In the genomic region with DNA sequence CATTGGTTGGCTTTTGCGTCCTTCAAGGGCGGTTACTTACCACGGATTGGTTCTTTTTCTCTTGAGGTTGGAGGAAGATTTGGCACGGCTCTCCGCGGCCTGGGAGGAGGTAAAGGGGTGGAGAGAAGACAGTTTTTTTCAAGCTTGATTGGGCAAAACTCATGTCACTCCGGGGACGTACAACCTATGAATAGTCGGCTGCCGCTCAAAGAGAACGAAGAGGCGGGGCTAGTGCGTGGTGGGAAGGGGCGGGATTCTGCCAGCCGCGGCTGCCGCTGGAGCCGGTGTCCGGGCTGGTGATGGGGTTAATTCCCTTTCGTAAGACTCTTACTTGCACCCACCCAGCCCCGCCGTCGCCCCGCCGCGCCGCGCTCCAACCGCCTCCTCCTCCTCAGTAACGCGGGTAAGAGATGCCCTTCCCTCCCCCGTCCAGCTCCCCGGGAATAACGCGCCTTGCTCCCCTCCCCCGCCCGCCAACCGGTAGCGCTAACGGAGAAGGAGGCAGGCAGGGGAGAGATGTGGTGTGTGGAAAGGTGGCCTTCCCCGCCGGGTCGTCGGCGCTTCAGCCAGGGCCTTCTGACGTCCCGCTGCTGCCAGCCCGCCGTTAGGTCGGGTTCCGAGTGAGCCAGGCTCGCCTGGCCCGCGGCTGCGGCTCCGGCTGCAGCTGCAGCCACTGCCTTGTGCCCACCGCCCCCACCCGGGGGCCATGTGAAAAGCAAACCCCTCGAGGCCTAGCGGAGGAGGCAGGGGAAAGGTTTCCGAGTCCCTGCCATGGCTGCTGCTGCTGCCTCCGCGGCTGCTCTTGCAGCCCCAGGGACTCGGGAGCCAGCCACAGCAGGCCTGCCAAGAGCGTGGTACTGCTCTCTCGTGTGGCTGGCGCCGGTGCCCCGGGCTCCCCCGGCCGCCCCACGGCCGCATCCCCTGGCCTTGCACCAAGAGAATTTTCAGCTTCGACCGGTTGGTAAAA, we compare ENCODE assay signal across 1 cellular context.
A peak's percentile ranks its signal among the peaks of the same experiment; 100 is the strongest.
TF ChIP-seq lines count a peak whose summit lies in the region.

A gene (plus strand): TSS at position 254 of the 967 bp plus-strand sequence. CDS start 73,362 bp downstream, outside the sequence.

TF ChIP-seq in HepG2, 621 proteins besides CTCF, POLR2A, EP300 and RAD21 (continued from another document and continues in another):
- TF ChIP-seq, protein P1, sequence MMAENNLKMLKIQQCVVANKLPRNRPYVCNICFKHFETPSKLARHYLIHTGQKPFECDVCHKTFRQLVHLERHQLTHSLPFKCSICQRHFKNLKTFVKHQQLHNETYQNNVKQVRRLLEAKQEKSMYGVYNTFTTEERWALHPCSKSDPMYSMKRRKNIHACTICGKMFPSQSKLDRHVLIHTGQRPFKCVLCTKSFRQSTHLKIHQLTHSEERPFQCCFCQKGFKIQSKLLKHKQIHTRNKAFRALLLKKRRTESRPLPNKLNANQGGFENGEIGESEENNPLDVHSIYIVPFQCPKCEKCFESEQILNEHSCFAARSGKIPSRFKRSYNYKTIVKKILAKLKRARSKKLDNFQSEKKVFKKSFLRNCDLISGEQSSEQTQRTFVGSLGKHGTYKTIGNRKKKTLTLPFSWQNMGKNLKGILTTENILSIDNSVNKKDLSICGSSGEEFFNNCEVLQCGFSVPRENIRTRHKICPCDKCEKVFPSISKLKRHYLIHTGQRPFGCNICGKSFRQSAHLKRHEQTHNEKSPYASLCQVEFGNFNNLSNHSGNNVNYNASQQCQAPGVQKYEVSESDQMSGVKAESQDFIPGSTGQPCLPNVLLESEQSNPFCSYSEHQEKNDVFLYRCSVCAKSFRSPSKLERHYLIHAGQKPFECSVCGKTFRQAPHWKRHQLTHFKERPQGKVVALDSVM (CRISPR knock-in tag; IDR thresholded peaks at IDR 0.05) = peak; percentile 39; the same call in 1 of the 2 replicates
- TF ChIP-seq, protein P2, sequence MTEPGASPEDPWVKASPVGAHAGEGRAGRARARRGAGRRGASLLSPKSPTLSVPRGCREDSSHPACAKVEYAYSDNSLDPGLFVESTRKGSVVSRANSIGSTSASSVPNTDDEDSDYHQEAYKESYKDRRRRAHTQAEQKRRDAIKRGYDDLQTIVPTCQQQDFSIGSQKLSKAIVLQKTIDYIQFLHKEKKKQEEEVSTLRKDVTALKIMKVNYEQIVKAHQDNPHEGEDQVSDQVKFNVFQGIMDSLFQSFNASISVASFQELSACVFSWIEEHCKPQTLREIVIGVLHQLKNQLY (CRISPR knock-in tag; IDR thresholded peaks at IDR 0.05) = no peak
- peak; percentile 89 for TF ChIP-seq ZNF605 (CRISPR knock-in tag; IDR thresholded peaks at IDR 0.05)
- TF ChIP-seq, protein P3, sequence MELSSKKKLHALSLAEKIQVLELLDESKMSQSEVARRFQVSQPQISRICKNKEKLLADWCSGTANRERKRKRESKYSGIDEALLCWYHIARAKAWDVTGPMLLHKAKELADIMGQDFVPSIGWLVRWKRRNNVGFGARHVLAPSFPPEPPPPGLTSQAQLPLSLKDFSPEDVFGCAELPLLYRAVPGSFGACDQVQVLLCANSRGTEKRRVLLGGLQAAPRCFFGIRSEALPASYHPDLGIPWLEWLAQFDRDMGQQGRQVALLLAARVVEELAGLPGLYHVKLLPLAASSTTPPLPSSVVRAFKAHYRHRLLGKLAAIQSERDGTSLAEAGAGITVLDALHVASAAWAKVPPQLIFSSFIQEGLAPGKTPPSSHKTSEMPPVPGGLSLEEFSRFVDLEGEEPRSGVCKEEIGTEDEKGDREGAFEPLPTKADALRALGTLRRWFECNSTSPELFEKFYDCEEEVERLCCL (CRISPR knock-in tag; IDR thresholded peaks at IDR 0.05; ENCODE audit: borderline replicate concordance) = no peak
- peak; percentile 75; the same call in 1 of the 2 replicates for TF ChIP-seq ZMYM3 (CRISPR knock-in tag; IDR thresholded peaks at IDR 0.05)
- no peak for TF ChIP-seq ATRX (CRISPR knock-in tag; IDR thresholded peaks at IDR 0.05; ENCODE audit: borderline replicate concordance)
- no peak for TF ChIP-seq NFIC (IDR thresholded peaks at IDR 0.05; ENCODE audit: low read length)
- TF ChIP-seq, protein P4, sequence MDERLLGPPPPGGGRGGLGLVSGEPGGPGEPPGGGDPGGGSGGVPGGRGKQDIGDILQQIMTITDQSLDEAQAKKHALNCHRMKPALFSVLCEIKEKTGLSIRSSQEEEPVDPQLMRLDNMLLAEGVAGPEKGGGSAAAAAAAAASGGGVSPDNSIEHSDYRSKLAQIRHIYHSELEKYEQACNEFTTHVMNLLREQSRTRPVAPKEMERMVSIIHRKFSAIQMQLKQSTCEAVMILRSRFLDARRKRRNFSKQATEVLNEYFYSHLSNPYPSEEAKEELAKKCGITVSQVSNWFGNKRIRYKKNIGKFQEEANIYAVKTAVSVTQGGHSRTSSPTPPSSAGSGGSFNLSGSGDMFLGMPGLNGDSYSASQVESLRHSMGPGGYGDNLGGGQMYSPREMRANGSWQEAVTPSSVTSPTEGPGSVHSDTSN (CRISPR knock-in tag; IDR thresholded peaks at IDR 0.05) = peak; percentile 99
- peak; percentile 96 for TF ChIP-seq ZFY (CRISPR knock-in tag; IDR thresholded peaks at IDR 0.05)
- TF ChIP-seq HMG20A (CRISPR knock-in tag; IDR thresholded peaks at IDR 0.05; ENCODE audit: borderline replicate concordance) = no peak
- TF ChIP-seq, protein P5, sequence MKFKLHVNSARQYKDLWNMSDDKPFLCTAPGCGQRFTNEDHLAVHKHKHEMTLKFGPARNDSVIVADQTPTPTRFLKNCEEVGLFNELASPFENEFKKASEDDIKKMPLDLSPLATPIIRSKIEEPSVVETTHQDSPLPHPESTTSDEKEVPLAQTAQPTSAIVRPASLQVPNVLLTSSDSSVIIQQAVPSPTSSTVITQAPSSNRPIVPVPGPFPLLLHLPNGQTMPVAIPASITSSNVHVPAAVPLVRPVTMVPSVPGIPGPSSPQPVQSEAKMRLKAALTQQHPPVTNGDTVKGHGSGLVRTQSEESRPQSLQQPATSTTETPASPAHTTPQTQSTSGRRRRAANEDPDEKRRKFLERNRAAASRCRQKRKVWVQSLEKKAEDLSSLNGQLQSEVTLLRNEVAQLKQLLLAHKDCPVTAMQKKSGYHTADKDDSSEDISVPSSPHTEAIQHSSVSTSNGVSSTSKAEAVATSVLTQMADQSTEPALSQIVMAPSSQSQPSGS (CRISPR knock-in tag; IDR thresholded peaks at IDR 0.05) = peak; percentile 44; the same call in 1 of the 2 replicates
- TF ChIP-seq SIX4 (CRISPR knock-in tag; IDR thresholded peaks at IDR 0.05) = no peak
- TF ChIP-seq, protein P6, sequence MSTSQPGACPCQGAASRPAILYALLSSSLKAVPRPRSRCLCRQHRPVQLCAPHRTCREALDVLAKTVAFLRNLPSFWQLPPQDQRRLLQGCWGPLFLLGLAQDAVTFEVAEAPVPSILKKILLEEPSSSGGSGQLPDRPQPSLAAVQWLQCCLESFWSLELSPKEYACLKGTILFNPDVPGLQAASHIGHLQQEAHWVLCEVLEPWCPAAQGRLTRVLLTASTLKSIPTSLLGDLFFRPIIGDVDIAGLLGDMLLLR (CRISPR knock-in tag; IDR thresholded peaks at IDR 0.05) = peak; percentile 80; the same call in 1 of the 2 replicates
- no peak; the same call in 1 of the 2 replicates for TF ChIP-seq CBFB (CRISPR knock-in tag; IDR thresholded peaks at IDR 0.05)
- peak; percentile 37 for TF ChIP-seq ZNF138 (CRISPR knock-in tag; IDR thresholded peaks at IDR 0.05; ENCODE audit: low read depth)
- TF ChIP-seq KDM2A (CRISPR knock-in tag; IDR thresholded peaks at IDR 0.05; ENCODE audit: borderline replicate concordance, low read depth) = peak; percentile 83; the same call in 1 of the 2 replicates
- TF ChIP-seq PHF5A (CRISPR knock-in tag; IDR thresholded peaks at IDR 0.05; ENCODE audit: low read depth, unreplicated experiment) = no peak
- no peak for TF ChIP-seq HNRNPK (IDR thresholded peaks at IDR 0.05; ENCODE audit: low read depth, low read length, poor library complexity, severe bottlenecking)
- 0 out of 2 replicates have a peak, but pooled peaks have one; percentile 55 for TF ChIP-seq ZNF20 (CRISPR knock-in tag; IDR thresholded peaks at IDR 0.05)
- TF ChIP-seq GFI1 (CRISPR knock-in tag; IDR thresholded peaks at IDR 0.05; ENCODE audit: borderline replicate concordance) = peak; percentile 22; the same call in 1 of the 2 replicates
- peak; percentile 77; the same call in 1 of the 2 replicates for TF ChIP-seq KLF6 (CRISPR knock-in tag; IDR thresholded peaks at IDR 0.05)
- no peak; the same call in none of the 2 replicates for TF ChIP-seq ZNF343 (CRISPR knock-in tag; IDR thresholded peaks at IDR 0.05)
- TF ChIP-seq HOXA3 (CRISPR knock-in tag; IDR thresholded peaks at IDR 0.05) = peak; percentile 54
- no peak for TF ChIP-seq ZNF432 (CRISPR knock-in tag; IDR thresholded peaks at IDR 0.05; ENCODE audit: borderline replicate concordance)
- peak; percentile 90 for TF ChIP-seq ZNF749 (CRISPR knock-in tag; IDR thresholded peaks at IDR 0.05; ENCODE audit: borderline replicate concordance)
- TF ChIP-seq TBL1XR1 (IDR thresholded peaks at IDR 0.05; ENCODE audit: borderline replicate concordance, low read length, partially characterized antibody) = peak; percentile 0
- TF ChIP-seq ZNF572 (CRISPR knock-in tag; IDR thresholded peaks at IDR 0.05) = peak; percentile 95
- TF ChIP-seq, protein P7, sequence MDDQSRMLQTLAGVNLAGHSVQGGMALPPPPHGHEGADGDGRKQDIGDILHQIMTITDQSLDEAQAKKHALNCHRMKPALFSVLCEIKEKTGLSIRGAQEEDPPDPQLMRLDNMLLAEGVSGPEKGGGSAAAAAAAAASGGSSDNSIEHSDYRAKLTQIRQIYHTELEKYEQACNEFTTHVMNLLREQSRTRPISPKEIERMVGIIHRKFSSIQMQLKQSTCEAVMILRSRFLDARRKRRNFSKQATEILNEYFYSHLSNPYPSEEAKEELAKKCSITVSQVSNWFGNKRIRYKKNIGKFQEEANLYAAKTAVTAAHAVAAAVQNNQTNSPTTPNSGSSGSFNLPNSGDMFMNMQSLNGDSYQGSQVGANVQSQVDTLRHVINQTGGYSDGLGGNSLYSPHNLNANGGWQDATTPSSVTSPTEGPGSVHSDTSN (CRISPR knock-in tag; IDR thresholded peaks at IDR 0.05; ENCODE audit: borderline replicate concordance) = peak; percentile 94; the same call in 1 of the 2 replicates
- TF ChIP-seq, protein P8, sequence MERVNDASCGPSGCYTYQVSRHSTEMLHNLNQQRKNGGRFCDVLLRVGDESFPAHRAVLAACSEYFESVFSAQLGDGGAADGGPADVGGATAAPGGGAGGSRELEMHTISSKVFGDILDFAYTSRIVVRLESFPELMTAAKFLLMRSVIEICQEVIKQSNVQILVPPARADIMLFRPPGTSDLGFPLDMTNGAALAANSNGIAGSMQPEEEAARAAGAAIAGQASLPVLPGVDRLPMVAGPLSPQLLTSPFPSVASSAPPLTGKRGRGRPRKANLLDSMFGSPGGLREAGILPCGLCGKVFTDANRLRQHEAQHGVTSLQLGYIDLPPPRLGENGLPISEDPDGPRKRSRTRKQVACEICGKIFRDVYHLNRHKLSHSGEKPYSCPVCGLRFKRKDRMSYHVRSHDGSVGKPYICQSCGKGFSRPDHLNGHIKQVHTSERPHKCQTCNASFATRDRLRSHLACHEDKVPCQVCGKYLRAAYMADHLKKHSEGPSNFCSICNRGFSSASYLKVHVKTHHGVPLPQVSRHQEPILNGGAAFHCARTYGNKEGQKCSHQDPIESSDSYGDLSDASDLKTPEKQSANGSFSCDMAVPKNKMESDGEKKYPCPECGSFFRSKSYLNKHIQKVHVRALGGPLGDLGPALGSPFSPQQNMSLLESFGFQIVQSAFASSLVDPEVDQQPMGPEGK (CRISPR knock-in tag; IDR thresholded peaks at IDR 0.05) = peak; percentile 87
- TF ChIP-seq NFE2L2 (IDR thresholded peaks at IDR 0.05; ENCODE audit: low read length) = no peak
- no peak for TF ChIP-seq ZNF619 (CRISPR knock-in tag; IDR thresholded peaks at IDR 0.05)
- TF ChIP-seq TARDBP (CRISPR knock-in tag; IDR thresholded peaks at IDR 0.05) = peak; percentile 42; the same call in 1 of the 2 replicates
- peak; percentile 80 for TF ChIP-seq HNRNPLL (IDR thresholded peaks at IDR 0.05; ENCODE audit: low read depth, low read length, poor library complexity, severe bottlenecking)
- peak; percentile 58 for TF ChIP-seq ZNF781 (CRISPR knock-in tag; IDR thresholded peaks at IDR 0.05; ENCODE audit: borderline replicate concordance, not compliant biosample characterization)
- peak; percentile 93 for TF ChIP-seq ZNF883 (CRISPR knock-in tag; IDR thresholded peaks at IDR 0.05; ENCODE audit: not compliant biosample characterization)
- 0 out of 2 replicates have a peak, but pooled peaks have one; percentile 81 for TF ChIP-seq CHCHD3 (CRISPR knock-in tag; IDR thresholded peaks at IDR 0.05)
- 0 out of 2 replicates have a peak, but pooled peaks have one; percentile 63 for TF ChIP-seq ZNF792 (CRISPR knock-in tag; IDR thresholded peaks at IDR 0.05)
- peak; percentile 69; the same call in 1 of the 2 replicates for TF ChIP-seq ZNF773 (CRISPR knock-in tag; IDR thresholded peaks at IDR 0.05; ENCODE audit: borderline replicate concordance)
- no peak for TF ChIP-seq ZNF431 (CRISPR knock-in tag; IDR thresholded peaks at IDR 0.05; ENCODE audit: borderline replicate concordance, low read depth)
- peak; percentile 85 for TF ChIP-seq TMF1 (CRISPR knock-in tag; IDR thresholded peaks at IDR 0.05; ENCODE audit: low read depth)
- no peak for TF ChIP-seq CENPX (CRISPR knock-in tag; IDR thresholded peaks at IDR 0.05)
- no peak for TF ChIP-seq TOPORS (CRISPR knock-in tag; IDR thresholded peaks at IDR 0.05)
- peak; percentile 32; the same call in 1 of the 2 replicates for TF ChIP-seq ZNF644 (CRISPR knock-in tag; IDR thresholded peaks at IDR 0.05; ENCODE audit: low read depth)
- peak; percentile 70; the same call in 1 of the 2 replicates for TF ChIP-seq SIN3A (IDR thresholded peaks at IDR 0.05; ENCODE audit: borderline replicate concordance, low read depth, low read length)
- peak; percentile 47; the same call in 1 of the 2 replicates for TF ChIP-seq ZNF230 (CRISPR knock-in tag; IDR thresholded peaks at IDR 0.05)
- peak; percentile 57 for TF ChIP-seq STAG1 (CRISPR knock-in tag; IDR thresholded peaks at IDR 0.05)
- TF ChIP-seq ZNF225 (CRISPR knock-in tag; IDR thresholded peaks at IDR 0.05) = peak; percentile 91
- TF ChIP-seq, protein P9, sequence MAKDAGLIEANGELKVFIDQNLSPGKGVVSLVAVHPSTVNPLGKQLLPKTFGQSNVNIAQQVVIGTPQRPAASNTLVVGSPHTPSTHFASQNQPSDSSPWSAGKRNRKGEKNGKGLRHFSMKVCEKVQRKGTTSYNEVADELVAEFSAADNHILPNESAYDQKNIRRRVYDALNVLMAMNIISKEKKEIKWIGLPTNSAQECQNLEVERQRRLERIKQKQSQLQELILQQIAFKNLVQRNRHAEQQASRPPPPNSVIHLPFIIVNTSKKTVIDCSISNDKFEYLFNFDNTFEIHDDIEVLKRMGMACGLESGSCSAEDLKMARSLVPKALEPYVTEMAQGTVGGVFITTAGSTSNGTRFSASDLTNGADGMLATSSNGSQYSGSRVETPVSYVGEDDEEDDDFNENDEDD (CRISPR knock-in tag; IDR thresholded peaks at IDR 0.05; ENCODE audit: borderline replicate concordance) = no peak; the same call in 1 of the 2 replicates
- TF ChIP-seq, protein P10, sequence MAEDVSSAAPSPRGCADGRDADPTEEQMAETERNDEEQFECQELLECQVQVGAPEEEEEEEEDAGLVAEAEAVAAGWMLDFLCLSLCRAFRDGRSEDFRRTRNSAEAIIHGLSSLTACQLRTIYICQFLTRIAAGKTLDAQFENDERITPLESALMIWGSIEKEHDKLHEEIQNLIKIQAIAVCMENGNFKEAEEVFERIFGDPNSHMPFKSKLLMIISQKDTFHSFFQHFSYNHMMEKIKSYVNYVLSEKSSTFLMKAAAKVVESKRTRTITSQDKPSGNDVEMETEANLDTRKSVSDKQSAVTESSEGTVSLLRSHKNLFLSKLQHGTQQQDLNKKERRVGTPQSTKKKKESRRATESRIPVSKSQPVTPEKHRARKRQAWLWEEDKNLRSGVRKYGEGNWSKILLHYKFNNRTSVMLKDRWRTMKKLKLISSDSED (CRISPR knock-in tag; IDR thresholded peaks at IDR 0.05) = 0 out of 2 replicates have a peak, but pooled peaks have one; percentile 32
